In the genomic region with DNA sequence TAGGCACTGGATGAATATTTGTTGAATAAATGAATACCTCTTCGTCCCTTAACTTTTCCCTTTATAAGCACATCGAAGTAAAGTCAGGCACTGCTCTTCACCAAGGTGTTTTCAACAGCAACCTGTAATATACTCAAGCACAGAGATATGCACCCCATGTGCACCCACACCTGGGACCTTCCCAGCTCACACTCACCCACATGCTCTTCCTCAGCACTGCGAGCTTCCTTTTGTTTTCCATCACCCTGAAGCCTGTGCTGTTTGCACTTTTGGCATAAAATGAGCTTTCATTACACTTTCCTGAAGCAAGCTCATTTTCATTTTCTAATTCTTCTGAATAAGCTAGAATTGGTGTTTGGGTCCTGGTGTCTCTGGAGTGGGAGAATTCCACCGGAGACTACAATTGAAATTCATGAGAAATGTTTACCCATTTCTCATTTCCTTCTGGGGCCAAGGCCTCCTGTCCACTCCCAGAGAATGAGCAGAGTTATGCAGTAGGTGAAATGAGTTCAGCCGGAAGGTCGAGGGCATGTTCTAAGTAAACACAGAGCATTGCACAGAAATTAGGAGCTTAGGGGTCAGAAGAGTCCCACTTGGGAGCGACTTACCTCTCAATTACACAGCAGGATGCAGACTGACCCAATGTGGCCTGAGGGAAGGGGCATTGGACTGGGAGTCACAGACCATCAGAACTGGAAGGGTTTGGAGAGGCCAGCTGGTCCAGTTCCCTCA, we compare ENCODE assay signal across 1 cellular context.
TF ChIP-seq lines count a peak whose summit lies in the region.

No MANE protein-coding gene starts in this region.

TF ChIP-seq in HepG2, 621 proteins besides CTCF, POLR2A, EP300 and RAD21 (continued from another document and continues in another):
- TF ChIP-seq ZNF318 (CRISPR knock-in tag; IDR thresholded peaks at IDR 0.05) (peak; percentile 44; the same call in 1 of the 2 replicates), ZBTB1 (CRISPR knock-in tag; IDR thresholded peaks at IDR 0.05; ENCODE audit: borderline replicate concordance) (no peak), NBN (conservative IDR thresholded peaks at IDR 0.05) (no peak), ZKSCAN5 (CRISPR knock-in tag; IDR thresholded peaks at IDR 0.05) (peak; percentile 89), NFATC3 (CRISPR knock-in tag; IDR thresholded peaks at IDR 0.05) (no peak), ZNF543 (CRISPR knock-in tag; IDR thresholded peaks at IDR 0.05) (peak; percentile 76; the same call in 1 of the 2 replicates), ARHGAP35 (CRISPR knock-in tag; IDR thresholded peaks at IDR 0.05; ENCODE audit: borderline replicate concordance) (no peak), FOXO1 (CRISPR knock-in tag; IDR thresholded peaks at IDR 0.05) (peak; percentile 92), MYC (CRISPR knock-in tag; IDR thresholded peaks at IDR 0.05; ENCODE audit: borderline replicate concordance) (peak; percentile 26; the same call in 1 of the 2 replicates), ZNF652 (CRISPR knock-in tag; IDR thresholded peaks at IDR 0.05; ENCODE audit: borderline replicate concordance, low read depth) (peak; percentile 61; the same call in 1 of the 2 replicates), ZHX1 (CRISPR knock-in tag; IDR thresholded peaks at IDR 0.05; ENCODE audit: low read depth) (no peak), ZNF382 (CRISPR knock-in tag; IDR thresholded peaks at IDR 0.05; ENCODE audit: borderline replicate concordance) (no peak), NR2F1 (CRISPR knock-in tag; IDR thresholded peaks at IDR 0.05) (peak; percentile 97 to 98), TOE1 (CRISPR knock-in tag; IDR thresholded peaks at IDR 0.05) (0 out of 2 replicates have a peak, but pooled peaks have one; percentile 67), ZNF274 (CRISPR knock-in tag; IDR thresholded peaks at IDR 0.05) (no peak), REL (CRISPR knock-in tag; conservative IDR thresholded peaks at IDR 0.05) (no peak), ARID2 (CRISPR knock-in tag; IDR thresholded peaks at IDR 0.05; ENCODE audit: borderline replicate concordance) (no peak), HCFC1 (IDR thresholded peaks at IDR 0.05; ENCODE audit: low read depth, low read length) (no peak), ZNF142 (CRISPR knock-in tag; IDR thresholded peaks at IDR 0.05) (no peak)
- TF ChIP-seq, protein P1, sequence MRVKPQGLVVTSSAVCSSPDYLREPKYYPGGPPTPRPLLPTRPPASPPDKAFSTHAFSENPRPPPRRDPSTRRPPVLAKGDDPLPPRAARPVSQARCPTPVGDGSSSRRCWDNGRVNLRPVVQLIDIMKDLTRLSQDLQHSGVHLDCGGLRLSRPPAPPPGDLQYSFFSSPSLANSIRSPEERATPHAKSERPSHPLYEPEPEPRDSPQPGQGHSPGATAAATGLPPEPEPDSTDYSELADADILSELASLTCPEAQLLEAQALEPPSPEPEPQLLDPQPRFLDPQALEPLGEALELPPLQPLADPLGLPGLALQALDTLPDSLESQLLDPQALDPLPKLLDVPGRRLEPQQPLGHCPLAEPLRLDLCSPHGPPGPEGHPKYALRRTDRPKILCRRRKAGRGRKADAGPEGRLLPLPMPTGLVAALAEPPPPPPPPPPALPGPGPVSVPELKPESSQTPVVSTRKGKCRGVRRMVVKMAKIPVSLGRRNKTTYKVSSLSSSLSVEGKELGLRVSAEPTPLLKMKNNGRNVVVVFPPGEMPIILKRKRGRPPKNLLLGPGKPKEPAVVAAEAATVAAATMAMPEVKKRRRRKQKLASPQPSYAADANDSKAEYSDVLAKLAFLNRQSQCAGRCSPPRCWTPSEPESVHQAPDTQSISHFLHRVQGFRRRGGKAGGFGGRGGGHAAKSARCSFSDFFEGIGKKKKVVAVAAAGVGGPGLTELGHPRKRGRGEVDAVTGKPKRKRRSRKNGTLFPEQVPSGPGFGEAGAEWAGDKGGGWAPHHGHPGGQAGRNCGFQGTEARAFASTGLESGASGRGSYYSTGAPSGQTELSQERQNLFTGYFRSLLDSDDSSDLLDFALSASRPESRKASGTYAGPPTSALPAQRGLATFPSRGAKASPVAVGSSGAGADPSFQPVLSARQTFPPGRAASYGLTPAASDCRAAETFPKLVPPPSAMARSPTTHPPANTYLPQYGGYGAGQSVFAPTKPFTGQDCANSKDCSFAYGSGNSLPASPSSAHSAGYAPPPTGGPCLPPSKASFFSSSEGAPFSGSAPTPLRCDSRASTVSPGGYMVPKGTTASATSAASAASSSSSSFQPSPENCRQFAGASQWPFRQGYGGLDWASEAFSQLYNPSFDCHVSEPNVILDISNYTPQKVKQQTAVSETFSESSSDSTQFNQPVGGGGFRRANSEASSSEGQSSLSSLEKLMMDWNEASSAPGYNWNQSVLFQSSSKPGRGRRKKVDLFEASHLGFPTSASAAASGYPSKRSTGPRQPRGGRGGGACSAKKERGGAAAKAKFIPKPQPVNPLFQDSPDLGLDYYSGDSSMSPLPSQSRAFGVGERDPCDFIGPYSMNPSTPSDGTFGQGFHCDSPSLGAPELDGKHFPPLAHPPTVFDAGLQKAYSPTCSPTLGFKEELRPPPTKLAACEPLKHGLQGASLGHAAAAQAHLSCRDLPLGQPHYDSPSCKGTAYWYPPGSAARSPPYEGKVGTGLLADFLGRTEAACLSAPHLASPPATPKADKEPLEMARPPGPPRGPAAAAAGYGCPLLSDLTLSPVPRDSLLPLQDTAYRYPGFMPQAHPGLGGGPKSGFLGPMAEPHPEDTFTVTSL (CRISPR knock-in tag; IDR thresholded peaks at IDR 0.05; ENCODE audit: borderline replicate concordance) = peak; percentile 98
- TF ChIP-seq, protein P2, sequence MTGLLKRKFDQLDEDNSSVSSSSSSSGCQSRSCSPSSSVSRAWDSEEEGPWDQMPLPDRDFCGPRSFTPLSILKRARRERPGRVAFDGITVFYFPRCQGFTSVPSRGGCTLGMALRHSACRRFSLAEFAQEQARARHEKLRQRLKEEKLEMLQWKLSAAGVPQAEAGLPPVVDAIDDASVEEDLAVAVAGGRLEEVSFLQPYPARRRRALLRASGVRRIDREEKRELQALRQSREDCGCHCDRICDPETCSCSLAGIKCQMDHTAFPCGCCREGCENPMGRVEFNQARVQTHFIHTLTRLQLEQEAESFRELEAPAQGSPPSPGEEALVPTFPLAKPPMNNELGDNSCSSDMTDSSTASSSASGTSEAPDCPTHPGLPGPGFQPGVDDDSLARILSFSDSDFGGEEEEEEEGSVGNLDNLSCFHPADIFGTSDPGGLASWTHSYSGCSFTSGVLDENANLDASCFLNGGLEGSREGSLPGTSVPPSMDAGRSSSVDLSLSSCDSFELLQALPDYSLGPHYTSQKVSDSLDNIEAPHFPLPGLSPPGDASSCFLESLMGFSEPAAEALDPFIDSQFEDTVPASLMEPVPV (CRISPR knock-in tag; IDR thresholded peaks at IDR 0.05) = no peak
